Comparison of ENCODE assay signal across 29 cellular contexts in the genomic region with DNA sequence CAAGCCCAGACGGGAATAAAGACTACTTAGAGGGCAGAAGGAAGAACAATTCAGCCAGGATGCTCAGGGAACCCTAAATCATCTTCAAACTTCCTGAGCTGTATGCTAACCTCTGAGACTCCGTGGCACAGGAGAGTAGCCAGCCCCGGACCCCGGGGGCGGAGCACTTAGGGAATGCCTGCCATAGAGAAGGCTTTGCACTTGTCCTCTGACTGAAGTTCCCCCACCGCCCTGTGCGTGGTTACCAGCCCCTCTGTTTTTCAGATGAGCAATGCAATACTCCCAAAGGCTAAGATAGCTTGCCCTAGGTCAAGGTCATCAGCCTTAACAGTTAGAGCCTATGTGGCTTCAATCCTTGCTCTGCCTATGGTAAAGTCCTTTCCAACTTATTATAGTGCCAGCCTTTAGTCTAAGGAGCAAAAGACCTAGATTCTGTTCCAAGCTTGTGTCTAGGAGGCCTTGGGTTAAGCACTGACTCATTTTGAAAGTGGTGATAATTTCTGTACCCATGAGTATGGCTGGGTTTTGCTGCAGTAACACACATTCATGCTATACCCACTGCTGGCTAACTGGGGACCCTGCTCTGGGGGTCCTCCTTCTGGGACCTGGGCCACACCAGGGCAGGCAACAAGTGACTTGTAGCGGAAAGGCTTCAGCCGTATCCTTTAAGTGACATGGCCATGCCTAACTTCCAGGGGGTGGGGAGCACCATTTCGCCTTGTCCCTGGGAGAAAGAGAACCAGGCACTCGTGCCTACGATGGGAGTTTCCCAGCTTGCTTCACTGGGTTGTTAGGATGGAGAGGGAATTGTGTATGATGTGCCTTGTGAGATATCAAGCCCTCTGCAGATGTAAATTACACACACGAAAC.
DNase-seq lines count a peak whose midpoint lies in the region; ATAC-seq, FAIRE-seq and TF ChIP-seq lines count a peak whose summit lies in the region.
"Had no signal": no experiment of that assay in that cellular context is flagged by ENCODE, and none has a peak within 500 bp of the region (broad histone marks: within the 10 kb centered on the region; RNA-seq: fewer than 3 reads in every experiment).

No MANE protein-coding gene starts in this region.

- no peaks in the 10 kb centered on the region for H3K79me1 ChIP-seq in H1 (ENCODE audit: low read depth, low read length)

- no peak overlapping the region for H3K18ac ChIP-seq in H1 (ENCODE audit: extremely low read depth, low read length)

- no peak overlapping the region for H2AK5ac ChIP-seq in H1 (ENCODE audit: low read depth, low read length)

- TF ChIP-seq CTCF in H1 (IDR thresholded peaks at IDR 0.05; ENCODE audit: control extremely low read depth in 1 of 3, insufficient read depth in 1 of 3, low read depth in 1 of 3, low read length in 3 of 3): no peak

- no peaks in the 10 kb centered on the region for H3K79me2 ChIP-seq in H1 (ENCODE audit: control insufficient read depth in 1 of 2, insufficient read depth in 2 of 2, low read length in 2 of 2)

- ATAC-seq in activated CD4-positive, CD25-positive, alpha-beta regulatory T cell treated with anti-CD3 and anti-CD28 coated beads, Interleukin-2, amount 50 U/mL, for 24 hours: peak; percentile 28 to 45
- ATAC-seq in stimulated activated naive CD8-positive, alpha-beta T cell treated with anti-CD3 and anti-CD28 coated beads, Interleukin-15, Interleukin-2, amounts not matched to agents 100 U/mL and 50 U/mL, for 24 hours: peak; percentile 47
- ATAC-seq: left colon, Panc1 had no signal

- no peaks in the 10 kb centered on the region for H3K9me3 ChIP-seq in H1 (ENCODE audit: insufficient read depth in 2 of 2, low read depth in 1 of 2, low read length in 1 of 2)
- H3K9me3 ChIP-seq: ovary, tibial artery had no signal

- no peak overlapping the region for H3K4me3 ChIP-seq in H1 (ENCODE audit: extremely low read depth in 1 of 4, insufficient read depth in 2 of 4, low read depth in 3 of 4, low read length in 4 of 4)
- H3K4me3 ChIP-seq: ovary, tibial artery had no signal

- no peak overlapping the region for H2BK12ac ChIP-seq in H1 (ENCODE audit: low read depth, low read length)

- no peaks in the 10 kb centered on the region for H3K27me3 ChIP-seq in H1 (replicated peaks in 1 of 4; ENCODE audit: control insufficient read depth in 3 of 4, extremely low read depth in 1 of 4, insufficient read depth in 3 of 4, low read length in 3 of 4)
- H3K27me3 ChIP-seq: ovary had no signal

- no peaks in the 10 kb centered on the region for H3K23me2 ChIP-seq in H1 (ENCODE audit: low read depth, low read length)

- H3K36me3 ChIP-seq in H1 (ENCODE audit: control insufficient read depth in 2 of 4, insufficient read depth in 4 of 4, low read length in 3 of 4): no peaks in the 10 kb centered on the region
- H3K36me3 ChIP-seq: ovary, tibial artery had no signal

- H3K23ac ChIP-seq in H1 (ENCODE audit: insufficient read length): no peak overlapping the region

- H4K20me1 ChIP-seq in H1 (replicated peaks in 1 of 2; ENCODE audit: control insufficient read depth in 1 of 2, insufficient read depth in 2 of 2, low read length in 2 of 2): no peaks in the 10 kb centered on the region

- no peak overlapping the region for H4K91ac ChIP-seq in H1 (replicated peaks; ENCODE audit: insufficient read length, low read length)

- no peak overlapping the region for H2BK120ac ChIP-seq in H1 (replicated peaks; ENCODE audit: low read depth, low read length)

- no peak overlapping the region for H2AFZ ChIP-seq in H1 (ENCODE audit: low read length)

- no peak overlapping the region for H3K9ac ChIP-seq in H1 (replicated peaks in 1 of 4; ENCODE audit: extremely low read depth in 1 of 4, low read depth in 3 of 4, low read length in 3 of 4)

- no peak for TF ChIP-seq RAD21 in H1 (IDR thresholded peaks at IDR 0.05 in 1 of 2, conservative IDR thresholded peaks at IDR 0.05 in 1 of 2; ENCODE audit: low read depth in 2 of 2, low read length in 2 of 2)

- POLR2A ChIA-PET in H1 (lab: Charles Lee; ENCODE audit: partially characterized antibody): no interaction called here

- H2BK20ac ChIP-seq in H1 (ENCODE audit: low read length): no peak overlapping the region

- no peak for DNase-seq in activated CD4-positive, CD25-positive, alpha-beta regulatory T cell (lab: John Stamatoyannopoulos, UW)
- DNase-seq in D341Med (ENCODE audit: low spot score) (peak; percentile 32), H1 (ENCODE audit: low read depth in 1 of 2, low spot score in 2 of 2) (no peak), anterior cingulate cortex (lab: John Stamatoyannopoulos, UW) (no peak), NCI-H748 treated with DMSO at 0.1 percent for 48 hours (lab: John Stamatoyannopoulos, UW) (no peak), glomerular visceral epithelial cell (ENCODE audit: extremely low spot score) (no peak)
- no peak for DNase-seq in stimulated activated naive CD8-positive, alpha-beta T cell treated with anti-CD3 and anti-CD28 coated beads, Interleukin-15, Interleukin-2, amounts not matched to agents 100 U/mL and 50 U/mL, for 24 hours
- DNase-seq: 8988T; activated CD4-positive, alpha-beta T cell treated with anti-CD3 and anti-CD28 coated beads, Interleukin-2, amount 10 ng/mL, durations not matched to agents 24 days and 14 days; activated naive CD8-positive, alpha-beta T cell treated with anti-CD3 and anti-CD28 coated beads, Interleukin-2, amount 10 ng/mL, durations not matched to agents 7 days and 5 days; C1 segment of cervical spinal cord; COR-L47; cortex of kidney; effector memory CD4-positive, alpha-beta T cell; immature natural killer cell; left colon; mammary epithelial cell; MM.1S; NCI-H187 treated with DMSO at 0.1 percent for 48 hours; NCI-H526; nephron progenitor cell; ovary; retina; SHP77 treated with DMSO at 0.1 percent for 48 hours had no signal

- H3K56ac ChIP-seq in H1 (replicated peaks; ENCODE audit: insufficient read length, low read depth, low read length): no peak overlapping the region

- no peaks in the 10 kb centered on the region; a peak in 1 of 7 replicates for H3K4me1 ChIP-seq in H1 (replicated peaks in 1 of 4; ENCODE audit: control insufficient read depth in 3 of 4, insufficient read depth in 4 of 4, low read length in 3 of 4)
- H3K4me1 ChIP-seq: tibial artery had no signal

- TF ChIP-seq EP300 in H1 (IDR thresholded peaks at IDR 0.05; ENCODE audit: borderline replicate concordance in 1 of 2, low read depth in 2 of 2, low read length in 2 of 2): no peak

- WGBS in H1 (ENCODE audit: extremely low coverage in 1 of 2, insufficient coverage in 1 of 2, insufficient read length in 1 of 2, insufficient replicate concordance in 2 of 2, low coverage in 1 of 2, low lambda C conversion rate in 2 of 2, missing lambda C conversion rate in 1 of 2), 2 experiments: 87% methylated on average over 13 of the region's 13 CpGs; no CpG with 5 or more reads in 1 of the 2 experiments

- no peak overlapping the region for H2BK15ac ChIP-seq in H1 (ENCODE audit: low read length)

- no peak overlapping the region for H3K14ac ChIP-seq in H1 (ENCODE audit: insufficient read length)

- H4K5ac ChIP-seq in H1 (ENCODE audit: insufficient read length, low read depth, low read length): no peak overlapping the region

- no peak overlapping the region for H2BK5ac ChIP-seq in H1 (ENCODE audit: low read depth, low read length)

- no peak for TF ChIP-seq POLR2A in H1 (IDR thresholded peaks at IDR 0.05; ENCODE audit: control extremely low read depth in 1 of 2, low read depth in 2 of 2, low read length in 2 of 2)

- peak overlapping the region; percentile 29; the same call in 1 of the 2 replicates for H4K8ac ChIP-seq in H1 (ENCODE audit: extremely low read depth, insufficient read depth, low read length)

- no peak overlapping the region for H3K27ac ChIP-seq in H1 (ENCODE audit: low read depth, low read length)
- H3K27ac ChIP-seq: ovary, tibial artery had no signal

- no peak for FAIRE-seq in H1 (lab: Jason Lieb, UNC)
- FAIRE-seq: astrocyte, small intestine had no signal

- H3K4me2 ChIP-seq in H1 (ENCODE audit: insufficient read depth in 1 of 2, low read depth in 2 of 2, low read length in 2 of 2): no peak overlapping the region

- H3K4ac ChIP-seq in H1 (replicated peaks; ENCODE audit: insufficient read length, low read depth, low read length): no peak overlapping the region

- CTCF ChIA-PET in H1 (lab: Charles Lee; ENCODE audit: partially characterized antibody): interaction anchor here (1.2 kb wide), 1 partner anchor 179 kb away, joined by 3 read pairs; no protein-coding TSS in a partner anchor

TF ChIP-seq in H1, 55 proteins besides CTCF, POLR2A, EP300 and RAD21:
- TF ChIP-seq BCL11A (IDR thresholded peaks at IDR 0.05; ENCODE audit: low read depth in 2 of 2, low read length in 2 of 2) (no peak), NRF1 (IDR thresholded peaks at IDR 0.05; ENCODE audit: low read depth, low read length) (no peak), KDM5A (IDR thresholded peaks at IDR 0.05; ENCODE audit: low read length) (no peak), GABPA (IDR thresholded peaks at IDR 0.05; ENCODE audit: borderline replicate concordance, insufficient read depth, low read length) (no peak), EZH2 (IDR thresholded peaks at IDR 0.05; ENCODE audit: low read depth, low read length, severe bottlenecking) (no peak), NANOG (IDR thresholded peaks at IDR 0.05; ENCODE audit: insufficient read depth, low read depth, low read length, poor library complexity, severe bottlenecking) (no peak), SUZ12 (IDR thresholded peaks at IDR 0.05; ENCODE audit: low read length) (no peak), HDAC6 (IDR thresholded peaks at IDR 0.05; ENCODE audit: low read depth, low read length) (no peak), CHD2 (IDR thresholded peaks at IDR 0.05; ENCODE audit: low read length) (no peak), SRF (IDR thresholded peaks at IDR 0.05; ENCODE audit: low read depth, low read length) (no peak), GTF2F1 (IDR thresholded peaks at IDR 0.05; ENCODE audit: borderline replicate concordance, low read depth, low read length) (no peak)
- TF ChIP-seq, protein P1, sequence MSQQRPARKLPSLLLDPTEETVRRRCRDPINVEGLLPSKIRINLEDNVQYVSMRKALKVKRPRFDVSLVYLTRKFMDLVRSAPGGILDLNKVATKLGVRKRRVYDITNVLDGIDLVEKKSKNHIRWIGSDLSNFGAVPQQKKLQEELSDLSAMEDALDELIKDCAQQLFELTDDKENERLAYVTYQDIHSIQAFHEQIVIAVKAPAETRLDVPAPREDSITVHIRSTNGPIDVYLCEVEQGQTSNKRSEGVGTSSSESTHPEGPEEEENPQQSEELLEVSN (IDR thresholded peaks at IDR 0.05): no peak
